ENCODE assay signal across 1 cellular context in the genomic region with DNA sequence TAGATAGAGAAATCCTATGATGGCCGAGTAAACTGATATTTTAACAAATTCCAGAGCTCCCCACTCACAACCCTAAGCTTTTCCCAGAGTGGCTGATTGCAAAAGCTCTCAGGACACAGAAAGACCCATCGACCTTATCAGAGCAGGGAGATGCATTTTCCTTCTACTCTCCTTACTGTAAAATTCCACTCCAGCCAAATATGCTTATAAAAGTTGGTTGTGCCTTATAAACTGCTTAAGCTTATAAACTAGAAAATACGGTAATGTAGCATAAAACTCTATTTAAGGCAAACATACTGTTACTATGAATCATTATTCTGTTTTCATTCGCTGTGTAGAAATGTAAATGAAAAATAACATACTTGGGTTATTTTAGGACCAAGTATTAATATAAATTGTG.
A peak's percentile ranks its signal among the peaks of the same experiment; 100 is the strongest.
TF ChIP-seq lines count a peak whose summit lies in the region.

No MANE protein-coding gene starts in this region.

TF ChIP-seq in HepG2, 621 proteins besides CTCF, POLR2A, EP300 and RAD21 (continued from another document):
- TF ChIP-seq BCLAF1 (IDR thresholded peaks at IDR 0.05), result no peak
- no peak for TF ChIP-seq KAT8 (CRISPR knock-in tag; IDR thresholded peaks at IDR 0.05)
- peak; percentile 92; the same call in 1 of the 2 replicates for TF ChIP-seq GZF1 (CRISPR knock-in tag; IDR thresholded peaks at IDR 0.05)
- TF ChIP-seq DMTF1 (CRISPR knock-in tag; IDR thresholded peaks at IDR 0.05), result no peak
- TF ChIP-seq ZNF430 (CRISPR knock-in tag; IDR thresholded peaks at IDR 0.05), result no peak
- TF ChIP-seq TP53 (CRISPR knock-in tag; conservative IDR thresholded peaks at IDR 0.05), result no peak
